Comparison of ENCODE assay signal across 8 cellular contexts in the genomic region with DNA sequence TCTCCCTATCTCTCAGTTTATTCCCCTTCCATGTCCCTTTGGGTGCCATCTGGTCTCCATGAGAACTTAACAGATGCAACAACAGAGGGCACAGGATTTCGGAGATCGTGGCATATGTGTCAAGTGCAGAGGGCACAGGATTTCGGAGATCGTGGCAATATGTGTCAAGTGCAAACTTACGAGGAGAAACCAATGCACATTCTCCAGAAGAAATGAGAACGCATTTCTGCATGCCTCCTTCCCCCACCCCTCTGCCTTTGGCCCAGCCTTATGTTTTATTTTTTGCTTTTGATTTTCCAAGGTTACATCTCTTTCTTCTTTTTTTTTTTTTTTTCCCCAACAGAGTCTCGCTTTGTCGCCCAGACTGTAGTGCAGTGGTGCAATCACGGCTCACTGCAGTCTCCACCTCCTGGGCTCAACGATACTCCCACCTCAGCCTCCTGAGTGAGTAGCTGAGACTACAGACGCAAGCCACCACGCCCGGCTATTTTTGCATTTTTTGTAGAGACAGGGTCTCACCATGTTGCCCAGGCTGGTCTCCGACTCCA. TPM values are rescaled to one million over a fixed set of nuclear protein-coding genes. Genes with fewer than 3 reads are reported as not detected.
DNase-seq lines count a peak whose midpoint lies in the region; ATAC-seq and TF ChIP-seq lines count a peak whose summit lies in the region.

No MANE protein-coding gene starts in this region.

- WGBS in trophoblast cell (ENCODE audit: extremely low coverage, insufficient coverage, insufficient read length) = no CpG with 5 or more reads among the region's 14 CpGs

- H3K4me3 ChIP-seq in BLaER1 = peak overlapping the region; percentile 72
- peak overlapping the region; percentile 78 for H3K4me3 ChIP-seq in fibroblast of pulmonary artery (replicated peaks; ENCODE audit: low read depth, low read length)
- H3K4me3 ChIP-seq in trophoblast cell (ENCODE audit: low read depth, low read length) = no peak overlapping the region

- ATAC-seq in HG03175 (IDR thresholded peaks at IDR 0.05; ENCODE audit: unreplicated experiment) (peak; percentile 4), HG02970 (IDR thresholded peaks at IDR 0.05; ENCODE audit: low FRiP score, unreplicated experiment) (no peak), GM21717 (IDR thresholded peaks at IDR 0.05; ENCODE audit: unreplicated experiment) (no peak)

- peak overlapping the region; percentile 19 for H4K12ac ChIP-seq in trophoblast cell (ENCODE audit: low read depth, low read length)

- H3K4me1 ChIP-seq in BLaER1 (peaks cover 23% of the 10 kb centered on the region), trophoblast cell (ENCODE audit: control insufficient read depth in 1 of 2, insufficient read depth in 2 of 2, low read length in 2 of 2) (no peaks in the 10 kb centered on the region)

- H3K36me3 ChIP-seq in BLaER1 (peaks cover 11% of the 10 kb centered on the region), trophoblast cell (ENCODE audit: control insufficient read depth in 1 of 2, insufficient read depth in 2 of 2, low read length in 2 of 2) (peaks cover 0 to 2% of the 10 kb centered on the region in 2 experiments)

- peaks cover 4% of the 10 kb centered on the region for H3K79me2 ChIP-seq in trophoblast cell (ENCODE audit: control insufficient read depth, insufficient read depth, low read length, poor library complexity)

- H2AK5ac ChIP-seq in trophoblast cell (ENCODE audit: low read length) = no peak overlapping the region

- no peak overlapping the region for H2BK12ac ChIP-seq in trophoblast cell (ENCODE audit: low read length)

- no peak overlapping the region for H2BK120ac ChIP-seq in trophoblast cell (ENCODE audit: insufficient read depth, low read length, poor library complexity)

- peak overlapping the region; percentile 3 for H2AFZ ChIP-seq in trophoblast cell (ENCODE audit: insufficient read depth, low read length, poor library complexity)

- H4K91ac ChIP-seq in trophoblast cell (ENCODE audit: low read depth, low read length) = no peak overlapping the region

- H2BK5ac ChIP-seq in trophoblast cell (ENCODE audit: low read depth, low read length, poor library complexity) = no peak overlapping the region

- peak; percentile 24 to 29 for DNase-seq in activated CD4-positive, alpha-beta T cell treated with anti-CD3 and anti-CD28 coated beads, Interleukin-2, amount 50 U/mL, for 48 hours
- DNase-seq in fibroblast of pulmonary artery (ENCODE audit: low read depth) (no peak), trophoblast cell (no peak), medulla oblongata (ENCODE audit: extremely low spot score) (no peak)

- TF ChIP-seq CTCF in fibroblast of pulmonary artery (IDR thresholded peaks at IDR 0.05; ENCODE audit: low read length, missing control alignments) = no peak

- H3K23ac ChIP-seq in trophoblast cell (ENCODE audit: low read length) = no peak overlapping the region

- H3K79me1 ChIP-seq in trophoblast cell (ENCODE audit: low read length) = peaks cover 5% of the 10 kb centered on the region

- H3K27ac ChIP-seq in BLaER1 (peak overlapping the region; percentile 88), trophoblast cell (ENCODE audit: low read depth, low read length) (no peak overlapping the region)

- H3K9me3 ChIP-seq in BLaER1 (no peaks in the 10 kb centered on the region), trophoblast cell (ENCODE audit: insufficient read depth, low read depth, low read length) (peaks cover 3% of the 10 kb centered on the region)

- H3K27me3 ChIP-seq in BLaER1 (no peaks in the 10 kb centered on the region), trophoblast cell (ENCODE audit: insufficient read depth, low read length) (no peaks in the 10 kb centered on the region)

- no peak overlapping the region for H3K14ac ChIP-seq in trophoblast cell (ENCODE audit: low read length)

- peak overlapping the region; percentile 47 for H4K8ac ChIP-seq in trophoblast cell (ENCODE audit: low read depth, low read length)

- H3K18ac ChIP-seq in trophoblast cell (ENCODE audit: low read length) = no peak overlapping the region

- no peak overlapping the region for H3K4ac ChIP-seq in trophoblast cell (ENCODE audit: low read depth, low read length)

- H3K9ac ChIP-seq in BLaER1 = peak overlapping the region; percentile 85
- no peak overlapping the region for H3K9ac ChIP-seq in trophoblast cell (ENCODE audit: low read length)

- H4K20me1 ChIP-seq in BLaER1 = no peaks in the 10 kb centered on the region

- H3K4me2 ChIP-seq in BLaER1 (peak overlapping the region; percentile 98), trophoblast cell (ENCODE audit: low read length) (peak overlapping the region; percentile 66)

RNA-seq across cellular contexts. Expression of a gene that starts 0.6 kb away (rescaled TPM):
- polyA plus RNA-seq in trophoblast cell (2013) = 5.6 TPM in 2 replicates

RNA-seq across cellular contexts. Expression of a gene that starts 53.3 kb away (rescaled TPM):
- polyA plus RNA-seq in trophoblast cell (2013) = 118 and 121 TPM in 2 replicates

RNA-seq across cellular contexts. Expression of a gene that starts 54.3 kb away (rescaled TPM):
- polyA plus RNA-seq in trophoblast cell (2013) = 31.5 and 32.8 TPM in 2 replicates

Comparison
In these comparisons a context has a peak if more than half of its experiments do, and no peak if none do; other contexts are left out.
1. DNase-seq: peak in activated CD4-positive, alpha-beta T cell treated with anti-CD3 and anti-CD28 coated beads, Interleukin-2, amount 50 U/mL, for 48 hours (2 of 2); none in fibroblast of pulmonary artery (single experiment), trophoblast cell (0 of 2) and medulla oblongata (single experiment).